8 cellular contexts compared by ENCODE assay signal in genomic region chr10:93458821-93459257, GRCh38. TPM values are rescaled to one million over a fixed set of nuclear protein-coding genes. Genes with fewer than 3 reads are reported as not detected.
DNase-seq lines count a peak whose midpoint lies in the region; ATAC-seq and TF ChIP-seq lines count a peak whose summit lies in the region.

No MANE protein-coding gene starts in this region.

- H3K9me3 ChIP-seq in right lobe of liver (no peaks in the 10 kb centered on the region), upper lobe of left lung (no peaks in the 10 kb centered on the region)
- H3K9me3 ChIP-seq in naive thymus-derived CD4-positive, alpha-beta T cell (ENCODE audit: control insufficient read depth in 2 of 3, low read length in 3 of 3) = no peaks in the 10 kb centered on the region

- TF ChIP-seq POLR2A in right lobe of liver (IDR thresholded peaks at IDR 0.05) = no peak
- TF ChIP-seq POLR2A in upper lobe of left lung (IDR thresholded peaks at IDR 0.05) = peak in 1 of 4 donors; percentile 49

- H3K27ac Mint-ChIP-seq in activated T-cell treated with anti-CD3 and anti-CD28 coated beads, Interleukin-2, amount 50 U/mL, for 24 hours = peak overlapping the region; percentile 72
- H3K27ac Mint-ChIP-seq in naive thymus-derived CD4-positive, alpha-beta T cell = no peak overlapping the region

- H3K27me3 ChIP-seq in right lobe of liver (no peaks in the 10 kb centered on the region), upper lobe of left lung (no peaks in the 10 kb centered on the region)
- H3K27me3 ChIP-seq in naive thymus-derived CD4-positive, alpha-beta T cell (ENCODE audit: control insufficient read depth in 2 of 2, insufficient read depth in 2 of 2, low read length in 2 of 2) = no peaks in the 10 kb centered on the region

- intact Hi-C loops in right lobe of liver (cut with DNase I) = no loop called here
- intact Hi-C loops in naive thymus-derived CD4-positive, alpha-beta T cell (cut with micrococcal nuclease) = no loop called here

- no peak overlapping the region for H3K4me3 Mint-ChIP-seq in activated T-cell treated with anti-CD3 and anti-CD28 coated beads, Interleukin-2, amount 50 U/mL, for 24 hours
- no peak overlapping the region for H3K4me3 Mint-ChIP-seq in naive thymus-derived CD4-positive, alpha-beta T cell

- no peak for DNase-seq in activated T-cell treated with anti-CD3 and anti-CD28 coated beads, Interleukin-2, amount 50 U/mL, for 24 hours
- DNase-seq in activated T-cell treated with anti-CD3 and anti-CD28 coated beads for 4 hours (no peak), cerebellar cortex (ENCODE audit: low spot score) (peak; percentile 90), right lobe of liver (no peak), upper lobe of left lung (peak in 1 of 2 donors; percentile 92), NCI-H345 treated with DMSO at 0.1 percent for 48 hours (lab: John Stamatoyannopoulos, UW; ENCODE audit: unreplicated experiment) (no peak), NAMALWA (ENCODE audit: low spot score) (no peak)
- no peak for DNase-seq in naive thymus-derived CD4-positive, alpha-beta T cell

- peaks cover 35% of the 10 kb centered on the region for H3K36me3 Mint-ChIP-seq in activated T-cell treated with anti-CD3 and anti-CD28 coated beads, Interleukin-2, amount 50 U/mL, for 24 hours (ENCODE audit: low read depth)
- no peaks in the 10 kb centered on the region for H3K36me3 Mint-ChIP-seq in naive thymus-derived CD4-positive, alpha-beta T cell

- TF ChIP-seq EP300 in upper lobe of left lung (IDR thresholded peaks at IDR 0.05) = peak in 2 of 4 donors; percentile 48 to 88

- ATAC-seq in right lobe of liver (peak; percentile 39 to 70 (median 56)), upper lobe of left lung (ENCODE audit: low FRiP score in 2 of 2) (peak; percentile 91 to 95)
- ATAC-seq in naive thymus-derived CD4-positive, alpha-beta T cell = no peak

- H3K4me3 ChIP-seq in right lobe of liver (no peak overlapping the region), upper lobe of left lung (no peak overlapping the region)
- H3K4me3 ChIP-seq in naive thymus-derived CD4-positive, alpha-beta T cell (ENCODE audit: low read length) = no peak overlapping the region

- peaks cover 27% of the 10 kb centered on the region for H3K4me1 Mint-ChIP-seq in activated T-cell treated with anti-CD3 and anti-CD28 coated beads, Interleukin-2, amount 50 U/mL, for 24 hours (ENCODE audit: low read depth)
- H3K4me1 Mint-ChIP-seq in naive thymus-derived CD4-positive, alpha-beta T cell = peaks cover 0 to 19% (median 0%) of the 10 kb centered on the region in 7 donors

- no peaks in the 10 kb centered on the region for H3K4me1 ChIP-seq in right lobe of liver
- peaks cover 45 to 52% (median 50%) of the 10 kb centered on the region in 4 donors for H3K4me1 ChIP-seq in upper lobe of left lung
- no peaks in the 10 kb centered on the region for H3K4me1 ChIP-seq in naive thymus-derived CD4-positive, alpha-beta T cell (ENCODE audit: control insufficient read depth in 2 of 2, insufficient read depth in 2 of 2, low read length in 2 of 2)

- no peaks in the 10 kb centered on the region for H3K36me3 ChIP-seq in right lobe of liver
- H3K36me3 ChIP-seq in upper lobe of left lung = peaks cover 0 to 8% (median 3%) of the 10 kb centered on the region in 4 donors
- no peaks in the 10 kb centered on the region for H3K36me3 ChIP-seq in naive thymus-derived CD4-positive, alpha-beta T cell (ENCODE audit: control insufficient read depth in 2 of 3, insufficient read depth in 3 of 3, low read length in 3 of 3)

- WGBS in right lobe of liver (ENCODE audit: insufficient coverage, low coverage, low lambda C conversion rate, missing lambda C conversion rate) = 54% methylated on average over 5 of the region's 6 CpGs
- WGBS in upper lobe of left lung, 2 donors = 52 to 61% methylated on average over 6 of the region's 6 CpGs

- CTCF ChIA-PET in naive thymus-derived CD4-positive, alpha-beta T cell (lab: Charles Lee) = interaction anchor here (0.6 to 0.8 kb wide), 2 partner anchors 23 to 68 kb away, joined by 3 to 4 read pairs; partner anchors contain the start of gene MYOF

- peak overlapping the region in 2 of 3 donors; percentile 22 to 24 for H3K27ac ChIP-seq in right lobe of liver
- H3K27ac ChIP-seq in upper lobe of left lung = peak overlapping the region; percentile 78 to 90 (median 86)
- H3K27ac ChIP-seq in naive thymus-derived CD4-positive, alpha-beta T cell (ENCODE audit: low read depth, low read length) = no peak overlapping the region

- H3K9me3 Mint-ChIP-seq in activated T-cell treated with anti-CD3 and anti-CD28 coated beads, Interleukin-2, amount 50 U/mL, for 24 hours = no peaks in the 10 kb centered on the region
- no peaks in the 10 kb centered on the region for H3K9me3 Mint-ChIP-seq in naive thymus-derived CD4-positive, alpha-beta T cell

- no peaks in the 10 kb centered on the region for H3K27me3 Mint-ChIP-seq in activated T-cell treated with anti-CD3 and anti-CD28 coated beads, Interleukin-2, amount 50 U/mL, for 24 hours
- peaks cover 0 to 5% (median 0%) of the 10 kb centered on the region in 5 donors for H3K27me3 Mint-ChIP-seq in naive thymus-derived CD4-positive, alpha-beta T cell

- TF ChIP-seq CTCF in right lobe of liver (IDR thresholded peaks at IDR 0.05) (no peak), upper lobe of left lung (IDR thresholded peaks at IDR 0.05) (no peak)

- POLR2A ChIA-PET in naive thymus-derived CD4-positive, alpha-beta T cell (lab: Charles Lee) = no interaction called here

RNA-seq across cellular contexts. Expression of gene MYOF, which starts 23.3 kb away (rescaled TPM):
- total RNA-seq in right lobe of liver = 10 to 100 TPM in 1 of 6 experiments, 1 to 10 TPM in 5; 1.9 to 14.6 (median 3.2) TPM
- total RNA-seq in upper lobe of left lung = 100 to 1,000 TPM in 4 of 6 donors, 10 to 100 TPM in 2; 83.9 to 168 (median 129) TPM
- 10 to 100 TPM in 1 of 5 experiments, 1 to 10 TPM in 3, under 1 TPM in 1; 0.57 to 31.2 (median 1.5) TPM for total RNA-seq in naive thymus-derived CD4-positive, alpha-beta T cell
- polyA plus RNA-seq in naive thymus-derived CD4-positive, alpha-beta T cell = not detected

RNA-seq across cellular contexts. Expression of gene CEP55, which starts 37.6 kb away (rescaled TPM):
- total RNA-seq in right lobe of liver = under 1 TPM in 5 of 6 experiments, not detected in 1; 0.16 to 0.56 (median 0.43) TPM
- total RNA-seq in upper lobe of left lung = 1 to 10 TPM in 5 of 6 donors, not detected in 1; 1.3 to 3.3 (median 2.3) TPM
- total RNA-seq in naive thymus-derived CD4-positive, alpha-beta T cell = 10 to 100 TPM in 1 of 5 experiments, under 1 TPM in 1, not detected in 3; 0.54 to 48.6 TPM
- polyA plus RNA-seq in naive thymus-derived CD4-positive, alpha-beta T cell = not detected
